Comparison of ENCODE assay signal across 8 cellular contexts in genomic region chr13:110874508-110874960, GRCh38. TPM values are rescaled to one million over a fixed set of nuclear protein-coding genes. Genes with fewer than 3 reads are reported as not detected.
A peak's percentile ranks its signal among the peaks of the same experiment; 100 is the strongest.
DNase-seq lines count a peak whose midpoint lies in the region; ATAC-seq and TF ChIP-seq lines count a peak whose summit lies in the region.

No MANE protein-coding gene starts in this region.

- peaks cover 0 to 6% of the 10 kb centered on the region in 2 donors for H3K27me3 ChIP-seq in naive thymus-derived CD4-positive, alpha-beta T cell (ENCODE audit: control insufficient read depth in 2 of 2, insufficient read depth in 2 of 2, low read length in 2 of 2)

- H3K4me3 Mint-ChIP-seq in Calu3 (ENCODE audit: low read depth, unreplicated experiment): no peak overlapping the region
- H3K4me3 Mint-ChIP-seq in activated T-cell treated with anti-CD3 and anti-CD28 coated beads, Interleukin-2, amount 50 U/mL, for 4 hours: peak overlapping the region; percentile 76
- peak overlapping the region in 6 of 10 donors; percentile 71 to 90 (median 80) for H3K4me3 Mint-ChIP-seq in naive thymus-derived CD4-positive, alpha-beta T cell
- H3K4me3 Mint-ChIP-seq in stimulated activated naive CD8-positive, alpha-beta T cell treated with anti-CD3 and anti-CD28 coated beads, Interleukin-15, Interleukin-2, amounts not matched to agents 100 ng/mL and 50 ng/mL, for 24 hours: peak overlapping the region; percentile 76

- H3K27me3 Mint-ChIP-seq in Calu3 (ENCODE audit: unreplicated experiment): no peaks in the 10 kb centered on the region
- peaks cover 30% of the 10 kb centered on the region for H3K27me3 Mint-ChIP-seq in activated T-cell treated with anti-CD3 and anti-CD28 coated beads, Interleukin-2, amount 50 U/mL, for 4 hours (ENCODE audit: low read depth)
- peaks cover 15 to 29% (median 22%) of the 10 kb centered on the region in 5 donors for H3K27me3 Mint-ChIP-seq in naive thymus-derived CD4-positive, alpha-beta T cell
- peaks cover 18% of the 10 kb centered on the region for H3K27me3 Mint-ChIP-seq in stimulated activated naive CD8-positive, alpha-beta T cell treated with anti-CD3 and anti-CD28 coated beads, Interleukin-15, Interleukin-2, amounts not matched to agents 100 ng/mL and 50 ng/mL, for 24 hours

- ATAC-seq in HG02981 (IDR thresholded peaks at IDR 0.05; ENCODE audit: unreplicated experiment): peak; percentile 52
- peak; percentile 88 to 90 for ATAC-seq in activated T-cell treated with anti-CD3 and anti-CD28 coated beads, Interleukin-2, amount 50 U/mL, for 4 hours
- ATAC-seq in naive thymus-derived CD4-positive, alpha-beta T cell: peak; percentile 44

- H3K36me3 ChIP-seq in naive thymus-derived CD4-positive, alpha-beta T cell (ENCODE audit: control insufficient read depth in 2 of 3, insufficient read depth in 3 of 3, low read length in 3 of 3): no peaks in the 10 kb centered on the region

- BruUV-seq in Calu3 (replicated peaks; lab: Mats Ljungman, UMichigan): no TSS peak

- CTCF ChIA-PET in Calu3 (lab: Charles Lee): interaction anchor here (0.6 kb wide), 1 partner anchor 30 kb away, joined by 3 read pairs; no protein-coding TSS in a partner anchor
- CTCF ChIA-PET in naive thymus-derived CD4-positive, alpha-beta T cell (lab: Charles Lee): no interaction called here

- DNase-seq in Calu3 (peak; percentile 62), NCI-H748 treated with DMSO at 0.1 percent for 48 hours (lab: John Stamatoyannopoulos, UW) (peak; percentile 35), fibroblast of peridontal ligament (ENCODE audit: extremely low read depth) (peak; percentile 51), NK-92 (lab: John Stamatoyannopoulos, UW; ENCODE audit: unreplicated experiment) (no peak)
- peak; percentile 41 for DNase-seq in activated T-cell treated with anti-CD3 and anti-CD28 coated beads, Interleukin-2, amount 50 U/mL, for 4 hours
- peak in 3 of 9 donors; percentile 10 to 35 (median 13) for DNase-seq in naive thymus-derived CD4-positive, alpha-beta T cell

- intact Hi-C loops in Calu3 (cut with micrococcal nuclease; ENCODE audit: unreplicated experiment): no loop called here
- intact Hi-C loops in naive thymus-derived CD4-positive, alpha-beta T cell (cut with micrococcal nuclease): loop anchor here in 1 of 2 donors (2.0 kb wide), 1 partner anchor 40 kb away; the partner anchor contains the start of gene ANKRD10

- peak overlapping the region; percentile 67 for H3K27ac Mint-ChIP-seq in Calu3 (ENCODE audit: unreplicated experiment)
- H3K27ac Mint-ChIP-seq in naive thymus-derived CD4-positive, alpha-beta T cell: peak overlapping the region in 7 of 9 donors; percentile 13 to 76 (median 66)
- H3K27ac Mint-ChIP-seq in stimulated activated naive CD8-positive, alpha-beta T cell treated with anti-CD3 and anti-CD28 coated beads, Interleukin-15, Interleukin-2, amounts not matched to agents 100 ng/mL and 50 ng/mL, for 24 hours: peak overlapping the region; percentile 14

- TF ChIP-seq CTCF in Calu3 (IDR thresholded peaks at IDR 0.05; ENCODE audit: unreplicated experiment): no peak

- no peaks in the 10 kb centered on the region for H3K9me3 Mint-ChIP-seq in Calu3 (ENCODE audit: low read depth, unreplicated experiment)
- H3K9me3 Mint-ChIP-seq in activated T-cell treated with anti-CD3 and anti-CD28 coated beads, Interleukin-2, amount 50 U/mL, for 4 hours: no peaks in the 10 kb centered on the region
- H3K9me3 Mint-ChIP-seq in naive thymus-derived CD4-positive, alpha-beta T cell: no peaks in the 10 kb centered on the region
- no peaks in the 10 kb centered on the region for H3K9me3 Mint-ChIP-seq in stimulated activated naive CD8-positive, alpha-beta T cell treated with anti-CD3 and anti-CD28 coated beads, Interleukin-15, Interleukin-2, amounts not matched to agents 100 ng/mL and 50 ng/mL, for 24 hours

- H3K4me3 ChIP-seq in naive thymus-derived CD4-positive, alpha-beta T cell (ENCODE audit: low read length): peak overlapping the region; percentile 39

- H3K36me3 Mint-ChIP-seq in Calu3 (ENCODE audit: insufficient read depth, unreplicated experiment): peaks cover 14% of the 10 kb centered on the region
- peaks cover 4% of the 10 kb centered on the region for H3K36me3 Mint-ChIP-seq in activated T-cell treated with anti-CD3 and anti-CD28 coated beads, Interleukin-2, amount 50 U/mL, for 4 hours (ENCODE audit: insufficient read depth)
- H3K36me3 Mint-ChIP-seq in naive thymus-derived CD4-positive, alpha-beta T cell: peaks cover 0 to 4% (median 0%) of the 10 kb centered on the region in 5 donors
- H3K36me3 Mint-ChIP-seq in stimulated activated naive CD8-positive, alpha-beta T cell treated with anti-CD3 and anti-CD28 coated beads, Interleukin-15, Interleukin-2, amounts not matched to agents 100 ng/mL and 50 ng/mL, for 24 hours (ENCODE audit: low read depth): no peaks in the 10 kb centered on the region

- POLR2A ChIA-PET in naive thymus-derived CD4-positive, alpha-beta T cell (lab: Charles Lee): no interaction called here

- H3K4me1 Mint-ChIP-seq in Calu3 (ENCODE audit: low read depth, unreplicated experiment): no peaks in the 10 kb centered on the region
- peaks cover 12% of the 10 kb centered on the region for H3K4me1 Mint-ChIP-seq in activated T-cell treated with anti-CD3 and anti-CD28 coated beads, Interleukin-2, amount 50 U/mL, for 4 hours (ENCODE audit: low read depth)
- H3K4me1 Mint-ChIP-seq in naive thymus-derived CD4-positive, alpha-beta T cell: peaks cover 0 to 13% (median 8%) of the 10 kb centered on the region in 7 donors
- peaks cover 8% of the 10 kb centered on the region for H3K4me1 Mint-ChIP-seq in stimulated activated naive CD8-positive, alpha-beta T cell treated with anti-CD3 and anti-CD28 coated beads, Interleukin-15, Interleukin-2, amounts not matched to agents 100 ng/mL and 50 ng/mL, for 24 hours (ENCODE audit: low read depth)

- no peaks in the 10 kb centered on the region for H3K9me3 ChIP-seq in naive thymus-derived CD4-positive, alpha-beta T cell (ENCODE audit: control insufficient read depth in 2 of 3, low read length in 3 of 3)

- peaks cover 0 to 10% of the 10 kb centered on the region in 2 donors for H3K4me1 ChIP-seq in naive thymus-derived CD4-positive, alpha-beta T cell (ENCODE audit: control insufficient read depth in 2 of 2, insufficient read depth in 2 of 2, low read length in 2 of 2)

- no peak overlapping the region for H3K27ac ChIP-seq in naive thymus-derived CD4-positive, alpha-beta T cell (ENCODE audit: low read depth, low read length)

RNA-seq across cellular contexts. Expression of gene ANKRD10, which starts 40.3 kb away (rescaled TPM):
- 109 and 120 TPM in 2 replicates for total RNA-seq in Calu3 (2022)
- total RNA-seq in activated T-cell treated with anti-CD3 and anti-CD28 coated beads, Interleukin-2, amount 50 U/mL, for 4 hours: 10 to 100 TPM; 52.4 to 72.4 (median 66.4) TPM
- 100 to 1,000 TPM; 129 to 155 (median 132) TPM for total RNA-seq in naive thymus-derived CD4-positive, alpha-beta T cell
- polyA plus RNA-seq in naive thymus-derived CD4-positive, alpha-beta T cell: 10 to 100 TPM; 53.2 to 59.5 TPM

Comparison
In these comparisons a context has a peak if more than half of its experiments do, and no peak if none do; other contexts are left out.
1. H3K27ac Mint-ChIP-seq: peak in every context shown above with its lines; median percentile 67 in Calu3; 66 in naive thymus-derived CD4-positive, alpha-beta T cell; 14 in stimulated activated naive CD8-positive, alpha-beta T cell treated with anti-CD3 and anti-CD28 coated beads, Interleukin-15, Interleukin-2, amounts not matched to agents 100 ng/mL and 50 ng/mL, for 24 hours.